ENCODE assay signal across 7 cellular contexts in genomic region chr3:33238923-33239322, GRCh38.
"Had no signal": no experiment of that assay in that cellular context is flagged by ENCODE, and none has a peak within 500 bp of the region (broad histone marks: within the 10 kb centered on the region; RNA-seq: fewer than 3 reads in every experiment).

No MANE protein-coding gene starts in this region.

- DNase-seq: GDM1, GF-D8 had no signal

- FAIRE-seq: G401.6, GM12891, GM12892, GM18507, GM19239 had no signal
